Comparison of ENCODE assay signal across 1 cellular context in the genomic region with DNA sequence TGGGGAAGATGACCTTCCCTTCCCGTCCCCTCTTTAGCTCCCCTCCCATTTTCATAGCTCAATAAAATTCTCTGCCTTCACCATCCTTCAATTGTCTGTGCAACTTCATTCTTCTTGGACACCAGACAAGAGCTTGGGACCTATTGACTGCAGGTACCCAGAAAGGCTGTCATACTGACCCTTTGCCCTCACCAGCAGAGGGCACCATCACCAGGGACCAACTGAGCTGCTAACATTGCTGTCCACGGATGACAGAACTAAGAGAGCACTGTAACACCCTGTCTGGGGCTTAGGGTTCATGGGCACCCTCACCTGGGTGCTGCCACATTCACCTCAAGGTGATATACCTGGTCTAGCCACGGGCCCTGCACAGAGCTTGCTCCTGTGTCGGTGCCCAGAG.
TF ChIP-seq lines count a peak whose summit lies in the region.

No MANE protein-coding gene starts in this region.

TF ChIP-seq in WTC11, 78 proteins besides CTCF, POLR2A, EP300 and RAD21 (continued from another document):
- TF ChIP-seq ZBTB21 (CRISPR knock-in tag; IDR thresholded peaks at IDR 0.05; ENCODE audit: borderline replicate concordance), result no peak
- no peak for TF ChIP-seq ZNF671 (CRISPR knock-in tag; IDR thresholded peaks at IDR 0.05)
- no peak for TF ChIP-seq SMAD4 (CRISPR knock-in tag; IDR thresholded peaks at IDR 0.05)
- TF ChIP-seq, protein P1, sequence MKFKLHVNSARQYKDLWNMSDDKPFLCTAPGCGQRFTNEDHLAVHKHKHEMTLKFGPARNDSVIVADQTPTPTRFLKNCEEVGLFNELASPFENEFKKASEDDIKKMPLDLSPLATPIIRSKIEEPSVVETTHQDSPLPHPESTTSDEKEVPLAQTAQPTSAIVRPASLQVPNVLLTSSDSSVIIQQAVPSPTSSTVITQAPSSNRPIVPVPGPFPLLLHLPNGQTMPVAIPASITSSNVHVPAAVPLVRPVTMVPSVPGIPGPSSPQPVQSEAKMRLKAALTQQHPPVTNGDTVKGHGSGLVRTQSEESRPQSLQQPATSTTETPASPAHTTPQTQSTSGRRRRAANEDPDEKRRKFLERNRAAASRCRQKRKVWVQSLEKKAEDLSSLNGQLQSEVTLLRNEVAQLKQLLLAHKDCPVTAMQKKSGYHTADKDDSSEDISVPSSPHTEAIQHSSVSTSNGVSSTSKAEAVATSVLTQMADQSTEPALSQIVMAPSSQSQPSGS (CRISPR knock-in tag; IDR thresholded peaks at IDR 0.05; ENCODE audit: borderline replicate concordance, low read depth), result no peak
- no peak for TF ChIP-seq ZNF512 (CRISPR knock-in tag; IDR thresholded peaks at IDR 0.05; ENCODE audit: borderline replicate concordance)
- TF ChIP-seq FOXP1 (CRISPR knock-in tag; IDR thresholded peaks at IDR 0.05; ENCODE audit: borderline replicate concordance), result no peak
- TF ChIP-seq SP1 (CRISPR knock-in tag; conservative IDR thresholded peaks at IDR 0.05), result no peak
TF ChIP-seq in WTC11: peak in this region for 0.
